2 cellular contexts compared by ENCODE assay signal in the genomic region with DNA sequence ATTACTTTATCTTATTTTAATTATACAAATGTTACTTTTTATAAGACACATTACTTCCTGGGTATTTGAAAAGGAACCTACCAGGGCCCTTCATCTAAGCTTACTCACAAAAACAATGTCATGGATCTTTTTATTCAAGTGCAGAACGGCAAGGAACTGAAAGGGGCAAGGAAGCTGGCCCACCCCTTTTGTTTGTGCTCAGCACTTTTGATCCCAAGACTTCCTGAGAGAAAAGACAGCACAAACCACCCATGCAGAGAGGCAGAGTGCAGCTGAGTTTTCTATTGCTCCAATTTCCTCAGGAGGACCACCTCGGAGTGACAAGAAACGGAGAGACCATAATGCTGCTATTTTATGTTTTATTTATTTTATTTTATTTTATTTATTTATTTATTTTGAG.
TF ChIP-seq lines count a peak whose summit lies in the region.

No MANE protein-coding gene starts in this region.

TF ChIP-seq in SK-N-SH, 30 proteins besides CTCF, POLR2A, EP300 and RAD21 (continued from another document):
- TF ChIP-seq ZBTB33 (IDR thresholded peaks at IDR 0.05; ENCODE audit: borderline replicate concordance, low read depth) (no peak), TAF1 (IDR thresholded peaks at IDR 0.05; ENCODE audit: borderline replicate concordance, low read depth, low read length) (no peak)

TF ChIP-seq in SK-N-SH treated with all-trans-retinoic acid at 6 μM for 48 hours, 23 proteins besides CTCF, POLR2A, EP300 and RAD21 (continued from another document):
- TF ChIP-seq TSHZ2 (CRISPR knock-in tag; IDR thresholded peaks at IDR 0.05) (no peak), ISL1 (CRISPR knock-in tag; IDR thresholded peaks at IDR 0.05) (no peak)
